9 cellular contexts compared by ENCODE assay signal in the genomic region with DNA sequence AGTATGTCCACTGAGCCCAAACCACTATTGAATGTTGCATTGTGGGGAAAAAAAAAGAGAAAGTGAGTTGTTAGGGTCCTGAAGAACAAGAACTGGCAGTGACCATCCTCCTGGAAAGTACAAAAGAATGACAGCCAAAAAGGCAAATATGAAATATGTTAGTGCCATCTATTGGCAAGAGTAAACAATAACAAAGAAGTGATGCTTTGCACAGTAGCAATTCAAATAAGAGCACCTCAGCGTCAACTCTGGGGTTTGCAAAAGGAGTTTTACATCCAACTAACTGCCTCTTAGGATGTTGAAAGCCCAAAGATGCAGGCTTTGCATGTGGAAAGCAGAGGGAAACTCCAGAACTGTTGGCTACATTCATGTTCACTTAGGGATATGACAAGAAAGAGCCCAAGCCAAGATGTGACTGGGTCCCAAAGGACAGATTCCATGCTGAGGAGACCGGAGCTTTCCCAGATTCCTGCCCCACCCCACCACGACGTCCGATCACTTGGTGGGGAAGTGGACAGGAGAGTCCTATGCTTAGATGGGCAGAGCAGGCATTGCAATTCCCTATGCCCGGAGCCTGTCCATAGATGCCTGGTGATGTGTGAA. TPM values are rescaled to one million over a fixed set of nuclear protein-coding genes. Genes with fewer than 3 reads are reported as not detected.
A peak's percentile ranks its signal among the peaks of the same experiment; 100 is the strongest.
DNase-seq lines count a peak whose midpoint lies in the region; ATAC-seq and TF ChIP-seq lines count a peak whose summit lies in the region.
"Had no signal": no experiment of that assay in that cellular context is flagged by ENCODE, and none has a peak within 500 bp of the region (broad histone marks: within the 10 kb centered on the region; RNA-seq: fewer than 3 reads in every experiment).

No MANE protein-coding gene starts in this region.

- H3K36me3 ChIP-seq in smooth muscle cell (ENCODE audit: low read depth): no peaks in the 10 kb centered on the region

- no peaks in the 10 kb centered on the region for H3K79me2 ChIP-seq in smooth muscle cell (ENCODE audit: low read depth)

- no peaks in the 10 kb centered on the region for H3F3A ChIP-seq in smooth muscle cell (ENCODE audit: low read depth)

- H3K27me3 ChIP-seq in smooth muscle cell (ENCODE audit: low read depth): peaks cover 5% of the 10 kb centered on the region

- ATAC-seq in GM21360 (IDR thresholded peaks at IDR 0.05; ENCODE audit: unreplicated experiment) (peak; percentile 80), GM21576 (IDR thresholded peaks at IDR 0.05; ENCODE audit: unreplicated experiment) (no peak)
- no peak for ATAC-seq in central memory CD8-positive, alpha-beta T cell (replicated peaks; ENCODE audit: extremely low read depth, poor library complexity, severe bottlenecking)

- peaks cover 35% of the 10 kb centered on the region for H3K4me1 Mint-ChIP-seq in central memory CD8-positive, alpha-beta T cell
- H3K4me1 Mint-ChIP-seq in progenitor cell of endocrine pancreas (ENCODE audit: low read depth): no peaks in the 10 kb centered on the region
- H3K4me1 Mint-ChIP-seq: nephron had no signal

- peak overlapping the region; percentile 83 for H3K27ac Mint-ChIP-seq in central memory CD8-positive, alpha-beta T cell (ENCODE audit: low read depth)
- H3K27ac Mint-ChIP-seq in progenitor cell of endocrine pancreas: no peak overlapping the region
- H3K27ac Mint-ChIP-seq: nephron had no signal

- H3K27me3 Mint-ChIP-seq in central memory CD8-positive, alpha-beta T cell: no peaks in the 10 kb centered on the region
- H3K27me3 Mint-ChIP-seq in progenitor cell of endocrine pancreas: peaks cover 7% of the 10 kb centered on the region

- H3K4me3 Mint-ChIP-seq in central memory CD8-positive, alpha-beta T cell: peak overlapping the region; percentile 47
- no peak overlapping the region for H3K4me3 Mint-ChIP-seq in progenitor cell of endocrine pancreas (ENCODE audit: low read depth)
- H3K4me3 Mint-ChIP-seq: nephron had no signal

- 86% methylated on average over 6 of the region's 6 CpGs for WGBS in smooth muscle cell (ENCODE audit: low lambda C conversion rate)

- H3K9ac ChIP-seq in smooth muscle cell (ENCODE audit: low read depth): no peak overlapping the region

- DNase-seq in NCI-H82 (lab: John Stamatoyannopoulos, UW): peak; percentile 30
- DNase-seq in NCI-H82 treated with DMSO at 0.1 percent for 48 hours (lab: John Stamatoyannopoulos, UW; ENCODE audit: unreplicated experiment): no peak
- DNase-seq in NCI-H1694 (lab: John Stamatoyannopoulos, UW): peak; percentile 41
- DNase-seq in central memory CD8-positive, alpha-beta T cell (ENCODE audit: low spot score in 2 of 2): no peak
- DNase-seq in smooth muscle cell (lab: John Stamatoyannopoulos, UW; ENCODE audit: unreplicated experiment): no peak
- DNase-seq in progenitor cell of endocrine pancreas (ENCODE audit: low spot score, unreplicated experiment): no peak

- H3K4me2 ChIP-seq in smooth muscle cell: no peak overlapping the region

- no peaks in the 10 kb centered on the region for H3K9me3 Mint-ChIP-seq in central memory CD8-positive, alpha-beta T cell
- no peaks in the 10 kb centered on the region for H3K9me3 Mint-ChIP-seq in progenitor cell of endocrine pancreas (ENCODE audit: low read depth)
- H3K9me3 Mint-ChIP-seq: nephron had no signal

- H2AFZ ChIP-seq in smooth muscle cell (ENCODE audit: low read depth): no peak overlapping the region

- H4K20me1 ChIP-seq in smooth muscle cell (ENCODE audit: low read depth): no peaks in the 10 kb centered on the region

- H3K4me1 ChIP-seq in smooth muscle cell (ENCODE audit: low read depth): no peaks in the 10 kb centered on the region

- no peaks in the 10 kb centered on the region for H3K9me3 ChIP-seq in smooth muscle cell (replicated peaks; ENCODE audit: low read depth)

- no peaks in the 10 kb centered on the region for H3K36me3 Mint-ChIP-seq in central memory CD8-positive, alpha-beta T cell (ENCODE audit: insufficient read depth)
- no peaks in the 10 kb centered on the region for H3K36me3 Mint-ChIP-seq in progenitor cell of endocrine pancreas (ENCODE audit: insufficient read depth)

- no peak overlapping the region for H3K4me3 ChIP-seq in smooth muscle cell

- TF ChIP-seq CTCF in smooth muscle cell (IDR thresholded peaks at IDR 0.05; ENCODE audit: borderline replicate concordance, insufficient read depth, poor library complexity, severe bottlenecking) (peak; percentile 34), progenitor cell of endocrine pancreas (IDR thresholded peaks at IDR 0.05; ENCODE audit: unreplicated experiment) (no peak)

- H3K27ac ChIP-seq in smooth muscle cell (ENCODE audit: low read depth): no peak overlapping the region

RNA-seq across cellular contexts. Expression of gene TRABD2A, which starts 15.6 kb away (rescaled TPM):
- total RNA-seq in smooth muscle cell (0.31 TPM in 1 of 2 replicates, not detected in the other), progenitor cell of endocrine pancreas (1.4 and 2.0 TPM in 2 replicates)
- 0.11 and 1.1 TPM in 2 replicates for polyA plus RNA-seq in smooth muscle cell

RNA-seq across cellular contexts. Expression of gene TMSB10, which starts 40.2 kb away (rescaled TPM):
- total RNA-seq in smooth muscle cell: 7,008 and 8,051 TPM in 2 replicates
- polyA plus RNA-seq in smooth muscle cell: 5,467 and 5,517 TPM in 2 replicates
- total RNA-seq in progenitor cell of endocrine pancreas: 2,013 and 2,136 TPM in 2 replicates

Comparison
In these comparisons a context has a peak if more than half of its experiments do, and no peak if none do; other contexts are left out.
1. DNase-seq: peak in NCI-H82 (single experiment) and NCI-H1694 (single experiment); none in NCI-H82 treated with DMSO at 0.1 percent for 48 hours (single experiment), central memory CD8-positive, alpha-beta T cell (0 of 2), smooth muscle cell (single experiment) and progenitor cell of endocrine pancreas (single experiment).